In genomic region chr6:13572240-13572639, GRCh38 we compare ENCODE assay signal across 19 cellular contexts. TPM values are rescaled to one million over a fixed set of nuclear protein-coding genes. Genes with fewer than 3 reads are reported as not detected.
DNase-seq lines count a peak whose midpoint lies in the region; ATAC-seq and TF ChIP-seq lines count a peak whose summit lies in the region.
"Had no signal": no experiment of that assay in that cellular context is flagged by ENCODE, and none has a peak within 500 bp of the region (broad histone marks: within the 10 kb centered on the region; RNA-seq: fewer than 3 reads in every experiment).

No MANE protein-coding gene starts in this region.

- H3K79me2 ChIP-seq in HCT116 (ENCODE audit: insufficient read depth, low read length), result peaks cover 7% of the 10 kb centered on the region; the same call in 1 of the 2 replicates

- H3K27me3 Mint-ChIP-seq in activated CD8-positive, alpha-beta T cell treated with anti-CD3 and anti-CD28 coated beads, Interleukin-2, amount 10 ng/mL, durations not matched to agents 7 days and 5 days (ENCODE audit: low read depth), result peaks cover 13% of the 10 kb centered on the region
- peaks cover 2% of the 10 kb centered on the region for H3K27me3 Mint-ChIP-seq in activated CD8-positive, alpha-beta T cell treated with anti-CD3 and anti-CD28 coated beads for 36 hours
- H3K27me3 Mint-ChIP-seq in naive B cell, result peaks cover 0 to 8% (median 6%) of the 10 kb centered on the region in 3 donors

- intact Hi-C loops in activated CD8-positive, alpha-beta T cell treated with anti-CD3 and anti-CD28 coated beads for 36 hours (cut with micrococcal nuclease), result loop anchor here (10.0 kb wide), 2 partner anchors 87 to 147 kb away; partner anchors contain the start of gene GFOD1
- intact Hi-C loops in HCT116 (cut with micrococcal nuclease) (loop anchor here (5.0 kb wide), 1 partner anchor 85 kb away; the partner anchor contains the start of gene GFOD1), posterior vena cava (cut with DNase I) (no loop called here)

- no peak for TF ChIP-seq RAD21 in HCT116 (IDR thresholded peaks at IDR 0.05; ENCODE audit: low read depth)

- H3K27ac Mint-ChIP-seq in activated CD8-positive, alpha-beta T cell treated with anti-CD3 and anti-CD28 coated beads, Interleukin-2, amount 10 ng/mL, durations not matched to agents 7 days and 5 days, result peak overlapping the region; percentile 5
- H3K27ac Mint-ChIP-seq in activated CD8-positive, alpha-beta T cell treated with anti-CD3 and anti-CD28 coated beads for 36 hours, result no peak overlapping the region
- peak overlapping the region in 2 of 6 donors; percentile 35 to 64 for H3K27ac Mint-ChIP-seq in naive B cell
- no peak overlapping the region for H3K27ac Mint-ChIP-seq in stimulated activated effector memory CD8-positive, alpha-beta T cell treated with anti-CD3 and anti-CD28 coated beads, Interleukin-12 subunit alpha, Interleukin-12 subunit beta, amount 100 ng/mL, for 72 hours

- BruUV-seq in HCT116 (replicated peaks; lab: Mats Ljungman, UMichigan), result no TSS peak

- peaks cover 20% of the 10 kb centered on the region for H3K4me1 Mint-ChIP-seq in activated CD8-positive, alpha-beta T cell treated with anti-CD3 and anti-CD28 coated beads, Interleukin-2, amount 10 ng/mL, durations not matched to agents 7 days and 5 days (ENCODE audit: low read depth)
- peaks cover 22% of the 10 kb centered on the region for H3K4me1 Mint-ChIP-seq in activated CD8-positive, alpha-beta T cell treated with anti-CD3 and anti-CD28 coated beads for 36 hours (ENCODE audit: low read depth)
- H3K4me1 Mint-ChIP-seq in naive B cell, result peaks cover 9 to 23% (median 23%) of the 10 kb centered on the region in 3 donors
- peaks cover 20% of the 10 kb centered on the region for H3K4me1 Mint-ChIP-seq in stimulated activated effector memory CD8-positive, alpha-beta T cell treated with anti-CD3 and anti-CD28 coated beads, Interleukin-12 subunit alpha, Interleukin-12 subunit beta, amount 100 ng/mL, for 72 hours

- TF ChIP-seq POLR2A in HCT116 (IDR thresholded peaks at IDR 0.05; ENCODE audit: borderline replicate concordance, extremely low read depth, insufficient read depth, insufficient read length), result no peak

- no peak for TF ChIP-seq CTCF in activated CD8-positive, alpha-beta T cell treated with anti-CD3 and anti-CD28 coated beads for 36 hours (IDR thresholded peaks at IDR 0.05)
- no peak for TF ChIP-seq CTCF in HCT116 (IDR thresholded peaks at IDR 0.05 in 2 of 3, conservative IDR thresholded peaks at IDR 0.05 in 1 of 3; ENCODE audit: borderline replicate concordance in 1 of 3, insufficient read depth in 1 of 3, low read depth in 2 of 3, low read length in 2 of 3)

- no peak overlapping the region for H3K9ac ChIP-seq in HCT116 (ENCODE audit: low read length)
- H3K9ac ChIP-seq: KMS-11 had no signal

- H3K27ac ChIP-seq in HCT116 (ENCODE audit: low read depth, low read length), result no peak overlapping the region
- H3K27ac ChIP-seq: KMS-11, RWPE1, SJSA1 had no signal

- H3K4me2 ChIP-seq in HCT116 (ENCODE audit: low read length), result no peak overlapping the region
- H3K4me2 ChIP-seq: KMS-11 had no signal

- H3K36me3 ChIP-seq in HCT116 (ENCODE audit: control insufficient read depth in 1 of 2, insufficient read depth in 2 of 2, low read length in 2 of 2), result 0 out of 4 replicates have a peak, but pooled peaks cover 0 to 4% of the 10 kb centered on the region in 2 experiments
- H3K36me3 ChIP-seq in H7 (replicated peaks; ENCODE audit: control insufficient read depth, insufficient read depth, low read length), result no peaks in the 10 kb centered on the region
- H3K36me3 ChIP-seq: SJSA1 had no signal

- ATAC-seq in activated CD8-positive, alpha-beta T cell treated with anti-CD3 and anti-CD28 coated beads, Interleukin-2, amount 10 ng/mL, durations not matched to agents 7 days and 5 days, result no peak
- no peak for ATAC-seq in activated CD8-positive, alpha-beta T cell treated with anti-CD3 and anti-CD28 coated beads for 36 hours
- ATAC-seq in HCT116 (no peak), naive B cell (ENCODE audit: low read depth in 2 of 2) (no peak)
- ATAC-seq in stimulated activated effector memory CD8-positive, alpha-beta T cell treated with anti-CD3 and anti-CD28 coated beads, Interleukin-12 subunit alpha, Interleukin-12 subunit beta, amount 100 ng/mL, for 72 hours, result no peak

- H4K20me1 ChIP-seq in HCT116 (ENCODE audit: insufficient read depth), result no peaks in the 10 kb centered on the region

- no peaks in the 10 kb centered on the region for H3K9me3 ChIP-seq in HCT116 (ENCODE audit: control insufficient read depth in 1 of 2, insufficient read depth in 1 of 2, low read depth in 1 of 2, low read length in 2 of 2)
- H3K9me3 ChIP-seq: SJSA1 had no signal

- peaks cover 8 to 21% of the 10 kb centered on the region in 2 experiments for H3K4me1 ChIP-seq in HCT116 (ENCODE audit: control insufficient read depth in 1 of 2, insufficient read depth in 2 of 2, low read length in 2 of 2)

- CTCF ChIA-PET in activated CD8-positive, alpha-beta T cell treated with anti-CD3 and anti-CD28 coated beads, Interleukin-2, amount 10 ng/mL, durations not matched to agents 7 days and 5 days (lab: Charles Lee), result interaction anchor here (1.2 to 5.7 kb wide), 4 partner anchors 12 to 297 kb away, joined by 4 to 81 read pairs (median 60); partner anchors contain the start of genes NOL7 and TBC1D7
- CTCF ChIA-PET in activated CD8-positive, alpha-beta T cell treated with anti-CD3 and anti-CD28 coated beads for 36 hours (lab: Charles Lee), result interaction anchor here (0.6 to 3.6 kb wide), 2 partner anchors 11 to 15 kb away, joined by 3 to 38 read pairs; no protein-coding TSS in a partner anchor
- CTCF ChIA-PET in HCT116 (lab: Charles Lee), result interaction anchor here (1.2 kb wide), 1 partner anchor 242 kb away, joined by 3 read pairs; no protein-coding TSS in a partner anchor

- DNase-seq in activated CD8-positive, alpha-beta T cell treated with anti-CD3 and anti-CD28 coated beads, Interleukin-2, amount 10 ng/mL, durations not matched to agents 7 days and 5 days, result no peak
- no peak for DNase-seq in activated CD8-positive, alpha-beta T cell treated with anti-CD3 and anti-CD28 coated beads for 36 hours
- no peak for DNase-seq in HCT116 (ENCODE audit: low read depth, low spot score)
- DNase-seq in naive B cell, result no peak
- no peak for DNase-seq in stimulated activated effector memory CD8-positive, alpha-beta T cell treated with anti-CD3 and anti-CD28 coated beads, Interleukin-12 subunit alpha, Interleukin-12 subunit beta, amount 100 ng/mL, for 72 hours (ENCODE audit: low spot score in 2 of 2)
- no peak for DNase-seq in posterior vena cava (ENCODE audit: low spot score)
- no peak for DNase-seq in H7
- no peak for DNase-seq in HuH-7 (ENCODE audit: low spot score)
- DNase-seq: 8988T, C1 segment of cervical spinal cord, DND-41, GF-D8, MG63, NCI-H1105, NCI-H187, NCI-H69 had no signal

- H3K9me2 ChIP-seq in HCT116 (ENCODE audit: insufficient read depth), result no peaks in the 10 kb centered on the region

- H3K4me3 ChIP-seq in HCT116 (replicated peaks in 1 of 2; ENCODE audit: low read depth in 1 of 2, low read length in 2 of 2) (no peak overlapping the region), H7 (ENCODE audit: insufficient read depth, low read depth, low read length) (no peak overlapping the region)
- H3K4me3 ChIP-seq: MG63, SJSA1 had no signal

- H3K9me3 Mint-ChIP-seq in activated CD8-positive, alpha-beta T cell treated with anti-CD3 and anti-CD28 coated beads, Interleukin-2, amount 10 ng/mL, durations not matched to agents 7 days and 5 days (ENCODE audit: insufficient read depth), result no peaks in the 10 kb centered on the region
- H3K9me3 Mint-ChIP-seq in activated CD8-positive, alpha-beta T cell treated with anti-CD3 and anti-CD28 coated beads for 36 hours, result no peaks in the 10 kb centered on the region
- no peaks in the 10 kb centered on the region for H3K9me3 Mint-ChIP-seq in naive B cell
- H3K9me3 Mint-ChIP-seq in stimulated activated effector memory CD8-positive, alpha-beta T cell treated with anti-CD3 and anti-CD28 coated beads, Interleukin-12 subunit alpha, Interleukin-12 subunit beta, amount 100 ng/mL, for 72 hours, result no peaks in the 10 kb centered on the region

- H3K4me3 Mint-ChIP-seq in activated CD8-positive, alpha-beta T cell treated with anti-CD3 and anti-CD28 coated beads, Interleukin-2, amount 10 ng/mL, durations not matched to agents 7 days and 5 days, result no peak overlapping the region
- no peak overlapping the region for H3K4me3 Mint-ChIP-seq in activated CD8-positive, alpha-beta T cell treated with anti-CD3 and anti-CD28 coated beads for 36 hours
- peak overlapping the region in 6 of 8 donors; percentile 14 to 98 (median 86) for H3K4me3 Mint-ChIP-seq in naive B cell
- H3K4me3 Mint-ChIP-seq in stimulated activated effector memory CD8-positive, alpha-beta T cell treated with anti-CD3 and anti-CD28 coated beads, Interleukin-12 subunit alpha, Interleukin-12 subunit beta, amount 100 ng/mL, for 72 hours, result peak overlapping the region; percentile 97

- RAD21 ChIA-PET in HCT116 (lab: Charles Lee; ENCODE audit: low non-redundant PET in 1 of 2, low total read pairs in 2 of 2, uncharacterized antibody in 2 of 2, unreplicated experiment in 2 of 2), result no interaction called here

- H2AFZ ChIP-seq in HCT116 (ENCODE audit: low read depth, low read length, poor library complexity, severe bottlenecking), result no peak overlapping the region

- peaks cover 2% of the 10 kb centered on the region for H3K36me3 Mint-ChIP-seq in activated CD8-positive, alpha-beta T cell treated with anti-CD3 and anti-CD28 coated beads, Interleukin-2, amount 10 ng/mL, durations not matched to agents 7 days and 5 days (ENCODE audit: low read depth)
- H3K36me3 Mint-ChIP-seq in activated CD8-positive, alpha-beta T cell treated with anti-CD3 and anti-CD28 coated beads for 36 hours (ENCODE audit: low read depth), result no peaks in the 10 kb centered on the region
- peaks cover 0 to 3% of the 10 kb centered on the region in 2 donors for H3K36me3 Mint-ChIP-seq in naive B cell
- H3K36me3 Mint-ChIP-seq in stimulated activated effector memory CD8-positive, alpha-beta T cell treated with anti-CD3 and anti-CD28 coated beads, Interleukin-12 subunit alpha, Interleukin-12 subunit beta, amount 100 ng/mL, for 72 hours, result peaks cover 20% of the 10 kb centered on the region

- POLR2A ChIA-PET in activated CD8-positive, alpha-beta T cell treated with anti-CD3 and anti-CD28 coated beads, Interleukin-2, amount 10 ng/mL, durations not matched to agents 7 days and 5 days (lab: Charles Lee), result interaction anchor here (0.7 kb wide), 2 partner anchors 243 to 1725 kb away, joined by 3 read pairs; no protein-coding TSS in a partner anchor
- POLR2A ChIA-PET in activated CD8-positive, alpha-beta T cell treated with anti-CD3 and anti-CD28 coated beads for 36 hours (lab: Charles Lee), result interaction anchor here (1.1 to 1.9 kb wide), 4 partner anchors 8 to 46 kb away, joined by 3 to 5 read pairs (median 4); no protein-coding TSS in a partner anchor
- POLR2A ChIA-PET in HCT116 (lab: Charles Lee), result no interaction called here

- H3K27me3 ChIP-seq in HCT116 (ENCODE audit: insufficient read depth, low read length) (no peaks in the 10 kb centered on the region), H7 (ENCODE audit: control insufficient read depth, insufficient read depth, low read length) (no peaks in the 10 kb centered on the region)

RNA-seq across cellular contexts. Expression of gene SIRT5, which starts 2.2 kb away (rescaled TPM):
- total RNA-seq in activated CD8-positive, alpha-beta T cell treated with anti-CD3 and anti-CD28 coated beads, Interleukin-2, amount 10 ng/mL, durations not matched to agents 7 days and 5 days, result 10 to 100 TPM in 1 of 2 experiments, 1 to 10 TPM in 1; 9.2 to 12.1 TPM
- total RNA-seq in activated CD8-positive, alpha-beta T cell treated with anti-CD3 and anti-CD28 coated beads for 36 hours, result 10 to 100 TPM in 1 of 2 experiments, 1 to 10 TPM in 1; 9.4 to 13.5 TPM
- total RNA-seq in HCT116 (2021; ENCODE audit: unreplicated experiment), result 13.8 TPM
- 7.0 and 9.1 TPM in 2 replicates for polyA plus RNA-seq in HCT116 (2012)
- 10 to 100 TPM; 10.4 to 14.7 (median 11.5) TPM for polyA plus RNA-seq in naive B cell (ENCODE audit: low read depth in 6 of 6)
- 10 to 100 TPM in 1 of 2 donors, 1 to 10 TPM in 1; 8.9 to 11.7 TPM for total RNA-seq in posterior vena cava
- 9.8 and 15.5 TPM in 2 replicates for total RNA-seq in H7 (2014; rRNA removed; shearing (Covaris generic))

RNA-seq across cellular contexts. Expression of gene NOL7, which starts 42.9 kb away (rescaled TPM):
- total RNA-seq in activated CD8-positive, alpha-beta T cell treated with anti-CD3 and anti-CD28 coated beads, Interleukin-2, amount 10 ng/mL, durations not matched to agents 7 days and 5 days, result 10 to 100 TPM; 67.3 to 71.6 TPM
- 10 to 100 TPM; 95.2 to 95.8 TPM for total RNA-seq in activated CD8-positive, alpha-beta T cell treated with anti-CD3 and anti-CD28 coated beads for 36 hours
- 73.7 TPM for total RNA-seq in HCT116 (2021; ENCODE audit: unreplicated experiment)
- 23.9 and 33.7 TPM in 2 replicates for polyA plus RNA-seq in HCT116 (2012)
- 100 to 1,000 TPM in 5 of 6 donors, 10 to 100 TPM in 1; 82.8 to 127 (median 118) TPM for polyA plus RNA-seq in naive B cell (ENCODE audit: low read depth in 6 of 6)
- total RNA-seq in posterior vena cava, result 10 to 100 TPM; 46.8 to 55.5 TPM
- total RNA-seq in H7 (2014; rRNA removed; shearing (Covaris generic)), result 46.9 and 58.8 TPM in 2 replicates

Comparison
In these comparisons a context has a peak if more than half of its experiments do, and no peak if none do; other contexts are left out.
1. H3K4me3 Mint-ChIP-seq: peak in naive B cell (6 of 8) and stimulated activated effector memory CD8-positive, alpha-beta T cell treated with anti-CD3 and anti-CD28 coated beads, Interleukin-12 subunit alpha, Interleukin-12 subunit beta, amount 100 ng/mL, for 72 hours (single experiment); none in activated CD8-positive, alpha-beta T cell treated with anti-CD3 and anti-CD28 coated beads, Interleukin-2, amount 10 ng/mL, durations not matched to agents 7 days and 5 days (single experiment) and activated CD8-positive, alpha-beta T cell treated with anti-CD3 and anti-CD28 coated beads for 36 hours (single experiment).
2. intact Hi-C loops: an anchor here in activated CD8-positive, alpha-beta T cell treated with anti-CD3 and anti-CD28 coated beads for 36 hours (10.0 kb wide) and HCT116 (5.0 kb wide); none called in posterior vena cava.